12 cellular contexts compared by ENCODE assay signal in the genomic region with DNA sequence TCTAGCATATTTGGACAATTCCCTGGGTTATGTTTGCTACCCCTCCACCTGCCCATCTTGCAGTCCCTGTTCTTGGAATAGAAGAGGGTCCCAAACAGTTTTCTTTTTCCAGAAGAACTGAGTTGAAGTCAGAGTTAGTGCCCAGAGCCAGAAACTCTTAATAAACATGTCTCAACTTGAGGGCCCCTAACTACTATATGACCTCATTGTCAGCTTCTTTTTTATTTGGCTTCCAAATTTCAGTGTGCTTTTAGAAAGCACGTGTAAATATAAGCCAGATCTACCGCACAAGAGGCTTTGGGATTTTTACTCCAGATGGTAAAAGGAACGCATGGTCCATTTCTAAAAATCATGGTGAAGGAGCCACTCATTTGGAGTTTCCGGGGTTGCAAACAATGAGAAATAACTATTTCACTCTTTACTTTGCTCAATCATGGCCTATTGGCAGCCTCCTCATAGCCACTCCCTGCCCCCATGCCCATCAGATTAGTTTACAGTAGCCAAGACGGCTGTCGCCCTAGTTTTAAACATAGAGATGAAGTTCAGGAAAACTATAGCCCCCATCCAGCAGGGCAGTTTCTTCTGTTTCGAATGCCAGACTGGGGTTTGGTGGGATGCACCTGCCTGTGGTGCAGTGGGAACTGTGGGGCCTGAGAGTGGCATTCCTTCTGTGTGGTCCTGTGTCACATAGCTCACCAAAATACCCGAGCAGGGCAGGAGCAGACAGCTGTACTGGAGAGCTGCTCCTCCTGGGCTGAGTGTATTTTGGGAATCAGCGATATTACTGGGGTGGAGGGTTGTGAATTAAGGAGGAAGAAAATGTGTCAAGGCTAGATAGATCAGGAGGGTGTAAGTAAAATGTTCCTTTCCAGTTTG. TPM values are rescaled to one million over a fixed set of nuclear protein-coding genes. Genes with fewer than 3 reads are reported as not detected.
A peak's percentile ranks its signal among the peaks of the same experiment; 100 is the strongest.
DNase-seq lines count a peak whose midpoint lies in the region; ATAC-seq, FAIRE-seq and TF ChIP-seq lines count a peak whose summit lies in the region.
"Had no signal": no experiment of that assay in that cellular context is flagged by ENCODE, and none has a peak within 500 bp of the region (broad histone marks: within the 10 kb centered on the region; RNA-seq: fewer than 3 reads in every experiment).

No MANE protein-coding gene starts in this region.

- H3K23ac ChIP-seq in IMR-90 (ENCODE audit: low read depth, low read length) (no peak overlapping the region), H1 (ENCODE audit: insufficient read length) (no peak overlapping the region)

- peaks cover 15% of the 10 kb centered on the region for H3K4me1 ChIP-seq in CD4-positive, alpha-beta memory T cell (ENCODE audit: insufficient read depth, low read length)
- peaks cover 7% of the 10 kb centered on the region for H3K4me1 ChIP-seq in IMR-90 (ENCODE audit: control insufficient read depth, insufficient read depth, low read length)
- peaks cover 0 to 11% (median 4%) of the 10 kb centered on the region in 4 experiments; a peak in 6 of 7 replicates for H3K4me1 ChIP-seq in H1 (replicated peaks in 1 of 4; ENCODE audit: control insufficient read depth in 3 of 4, insufficient read depth in 4 of 4, low read length in 3 of 4)
- peaks cover 3 to 32% (median 17%) of the 10 kb centered on the region in 6 donors for H3K4me1 ChIP-seq in spleen

- no peak for FAIRE-seq in H1 (lab: Jason Lieb, UNC)

- in situ Hi-C loops in IMR-90 (cut with MboI; ENCODE audit: low sequenced_read_pairs) (no loop called here), ACHN (cut with HindIII; ENCODE audit: low pct_ligation_motif_present, low pct_unique_long_range_greater_than_20kb, low sequenced_read_pairs) (no loop called here)

- H2BK120ac ChIP-seq in IMR-90 (ENCODE audit: low read depth, low read length) = no peak overlapping the region
- H2BK120ac ChIP-seq in H1 (replicated peaks; ENCODE audit: low read depth, low read length) = no peak overlapping the region

- DNase-seq in CD4-positive, alpha-beta memory T cell = no peak
- DNase-seq in IMR-90 (no peak), H1 (ENCODE audit: low read depth in 1 of 2, low spot score in 2 of 2) (no peak), 8988T (no peak), spleen (no peak), ACHN (no peak)
- no peak for DNase-seq in naive thymus-derived CD8-positive, alpha-beta T cell
- DNase-seq: activated CD4-positive, CD25-positive, alpha-beta regulatory T cell treated with anti-CD3 and anti-CD28 coated beads, Interleukin-2, amount 50 U/mL, for 72 hours; GDM1; Karpas-422; NK-92 treated with Interleukin-12 subunit alpha and Interleukin-12 subunit beta, amount 100 ng/mL, for 24 hours had no signal

- no peak overlapping the region for H3K14ac ChIP-seq in IMR-90 (replicated peaks; ENCODE audit: low read depth, low read length)
- no peak overlapping the region for H3K14ac ChIP-seq in H1 (ENCODE audit: insufficient read length)

- POLR2A ChIA-PET in CD4-positive, alpha-beta memory T cell (lab: Charles Lee; ENCODE audit: partially characterized antibody) = no interaction called here
- POLR2A ChIA-PET in IMR-90 (lab: Charles Lee; ENCODE audit: unreplicated experiment) (no interaction called here), H1 (lab: Charles Lee; ENCODE audit: partially characterized antibody) (interaction anchor here (0.7 to 1.7 kb wide), 13 partner anchors 8 to 79 kb away, joined by 3 to 9 read pairs (median 4); no protein-coding TSS in a partner anchor)
- POLR2A ChIA-PET in naive thymus-derived CD8-positive, alpha-beta T cell (lab: Charles Lee) = interaction anchor here (1.2 kb wide), 2 partner anchors 10 to 82 kb away, joined by 3 to 6 read pairs; no protein-coding TSS in a partner anchor

- peaks cover 7% of the 10 kb centered on the region; the same call in 1 of the 2 replicates for H3K9me1 ChIP-seq in IMR-90 (ENCODE audit: insufficient read depth, low read length)

- H4K8ac ChIP-seq in IMR-90 (ENCODE audit: low read depth in 2 of 2, low read length in 2 of 2) (no peak overlapping the region), H1 (ENCODE audit: extremely low read depth, insufficient read depth, low read length) (no peak overlapping the region)

- H2BK15ac ChIP-seq in IMR-90 (ENCODE audit: low read depth, low read length) = no peak overlapping the region
- no peak overlapping the region for H2BK15ac ChIP-seq in H1 (ENCODE audit: low read length)

- H4K5ac ChIP-seq in IMR-90 (ENCODE audit: low read depth, low read length) = no peak overlapping the region
- no peak overlapping the region for H4K5ac ChIP-seq in H1 (ENCODE audit: insufficient read length, low read depth, low read length)

- H3K4me3 ChIP-seq in CD4-positive, alpha-beta memory T cell (ENCODE audit: low read length in 2 of 2) = no peak overlapping the region
- H3K4me3 ChIP-seq in IMR-90 (ENCODE audit: insufficient read depth, low read depth, low read length) (no peak overlapping the region), H1 (ENCODE audit: extremely low read depth in 1 of 4, insufficient read depth in 2 of 4, low read depth in 3 of 4, low read length in 4 of 4) (peak overlapping the region in 1 of 4 experiments; percentile 95; a peak in 3 of 8 replicates), spleen (peak overlapping the region in 2 of 8 donors; percentile 94 to 97)

- H3K9ac ChIP-seq in IMR-90 (ENCODE audit: low read depth, low read length) (no peak overlapping the region), H1 (replicated peaks in 1 of 4; ENCODE audit: extremely low read depth in 1 of 4, low read depth in 3 of 4, low read length in 3 of 4) (no peak overlapping the region)

- H4K20me1 ChIP-seq in IMR-90 (ENCODE audit: insufficient read depth, low read length) = peaks cover 4% of the 10 kb centered on the region; the same call in 1 of the 2 replicates
- no peaks in the 10 kb centered on the region for H4K20me1 ChIP-seq in H1 (replicated peaks in 1 of 2; ENCODE audit: control insufficient read depth in 1 of 2, insufficient read depth in 2 of 2, low read length in 2 of 2)

- H2AFZ ChIP-seq in IMR-90 (replicated peaks; ENCODE audit: low read length, poor library complexity) (no peak overlapping the region), H1 (ENCODE audit: low read length) (no peak overlapping the region)

- no peaks in the 10 kb centered on the region for H3K27me3 ChIP-seq in CD4-positive, alpha-beta memory T cell (ENCODE audit: insufficient read depth, low read length)
- no peaks in the 10 kb centered on the region for H3K27me3 ChIP-seq in IMR-90 (ENCODE audit: control insufficient read depth, insufficient read depth, low read length)
- peaks cover 0 to 16% (median 3%) of the 10 kb centered on the region in 4 experiments; a peak in 4 of 7 replicates for H3K27me3 ChIP-seq in H1 (replicated peaks in 1 of 4; ENCODE audit: control insufficient read depth in 3 of 4, extremely low read depth in 1 of 4, insufficient read depth in 3 of 4, low read length in 3 of 4)
- peaks cover 0 to 21% (median 0%) of the 10 kb centered on the region in 7 donors for H3K27me3 ChIP-seq in spleen (replicated peaks in 1 of 7)

- H3K79me2 ChIP-seq in H1 (ENCODE audit: control insufficient read depth in 1 of 2, insufficient read depth in 2 of 2, low read length in 2 of 2) = no peaks in the 10 kb centered on the region

- ATAC-seq in IMR-90 (ENCODE audit: low read depth) (no peak), HG03378 (IDR thresholded peaks at IDR 0.05; ENCODE audit: unreplicated experiment) (no peak)
- ATAC-seq in naive thymus-derived CD8-positive, alpha-beta T cell = no peak

- peak overlapping the region; percentile 25 to 96 (median 89) for H3K27ac Mint-ChIP-seq in CD4-positive, alpha-beta memory T cell
- peak overlapping the region in 7 of 10 donors; percentile 60 to 97 (median 87) for H3K27ac Mint-ChIP-seq in naive thymus-derived CD8-positive, alpha-beta T cell

- H4K91ac ChIP-seq in IMR-90 (ENCODE audit: insufficient read depth, low read depth, low read length) (no peak overlapping the region), H1 (replicated peaks; ENCODE audit: insufficient read length, low read length) (no peak overlapping the region)

- H3K27me3 Mint-ChIP-seq in CD4-positive, alpha-beta memory T cell = peaks cover 3 to 8% of the 10 kb centered on the region in 2 donors
- H3K27me3 Mint-ChIP-seq in naive thymus-derived CD8-positive, alpha-beta T cell = peaks cover 0 to 8% (median 6%) of the 10 kb centered on the region in 5 donors

- CTCF ChIA-PET in CD4-positive, alpha-beta memory T cell (lab: Charles Lee; ENCODE audit: partially characterized antibody) = interaction anchor here (1.0 to 1.8 kb wide), 3 partner anchors 9 to 10 kb away, joined by 4 to 12 read pairs (median 4); no protein-coding TSS in a partner anchor
- CTCF ChIA-PET in IMR-90 (lab: Yijun Ruan, JAX) (interaction anchor here (0.7 to 1.9 kb wide), 3 partner anchors 10 to 44 kb away, joined by 3 to 6 read pairs (median 4); no protein-coding TSS in a partner anchor), H1 (lab: Charles Lee; ENCODE audit: partially characterized antibody) (interaction anchor here (0.7 to 3.6 kb wide), 15 partner anchors 10 to 154 kb away, joined by 3 to 34 read pairs (median 4); no protein-coding TSS in a partner anchor)

- H3K4me1 Mint-ChIP-seq in CD4-positive, alpha-beta memory T cell = peaks cover 12 to 30% (median 18%) of the 10 kb centered on the region in 4 donors
- peaks cover 17 to 25% (median 20%) of the 10 kb centered on the region in 4 donors for H3K4me1 Mint-ChIP-seq in naive thymus-derived CD8-positive, alpha-beta T cell

- TF ChIP-seq CTCF in IMR-90 (conservative IDR thresholded peaks at IDR 0.05; ENCODE audit: low read depth, low read length) (no peak), H1 (IDR thresholded peaks at IDR 0.05; ENCODE audit: control extremely low read depth in 1 of 3, insufficient read depth in 1 of 3, low read depth in 1 of 3, low read length in 3 of 3) (no peak), spleen (IDR thresholded peaks at IDR 0.05 in 8 of 11, conservative IDR thresholded peaks at IDR 0.05 in 3 of 11) (no peak)

- H2BK5ac ChIP-seq in IMR-90 (ENCODE audit: low read depth, low read length, poor library complexity, severe bottlenecking) = no peak overlapping the region
- no peak overlapping the region for H2BK5ac ChIP-seq in H1 (ENCODE audit: low read depth, low read length)

- no peaks in the 10 kb centered on the region for H3K9me3 ChIP-seq in CD4-positive, alpha-beta memory T cell (ENCODE audit: control insufficient read depth in 1 of 2, low read length in 2 of 2)
- H3K9me3 ChIP-seq in IMR-90 (ENCODE audit: control insufficient read depth, insufficient read depth, low read length) (no peaks in the 10 kb centered on the region), H1 (ENCODE audit: insufficient read depth in 2 of 2, low read depth in 1 of 2, low read length in 1 of 2) (no peaks in the 10 kb centered on the region), spleen (no peaks in the 10 kb centered on the region)

- H2BK20ac ChIP-seq in IMR-90 (ENCODE audit: low read depth, low read length) (no peak overlapping the region; the same call in 1 of the 2 replicates), H1 (ENCODE audit: low read length) (no peak overlapping the region)

- no peak overlapping the region for H3K56ac ChIP-seq in IMR-90 (ENCODE audit: extremely low read depth, insufficient read depth, low read length)
- no peak overlapping the region for H3K56ac ChIP-seq in H1 (replicated peaks; ENCODE audit: insufficient read length, low read depth, low read length)

- H3K4me3 Mint-ChIP-seq in CD4-positive, alpha-beta memory T cell = peak overlapping the region in 7 of 8 donors; percentile 34 to 84 (median 81)
- peak overlapping the region; percentile 80 to 92 (median 88) for H3K4me3 Mint-ChIP-seq in naive thymus-derived CD8-positive, alpha-beta T cell

- H3K27ac ChIP-seq in CD4-positive, alpha-beta memory T cell (ENCODE audit: low read depth, low read length) = no peak overlapping the region
- H3K27ac ChIP-seq in IMR-90 (ENCODE audit: insufficient read depth, low read length) (no peak overlapping the region), H1 (ENCODE audit: low read depth, low read length) (no peak overlapping the region), spleen (no peak overlapping the region)

- H3K79me1 ChIP-seq in IMR-90 (ENCODE audit: low read depth in 1 of 2, low read length in 2 of 2) = peaks cover 5 to 11% of the 10 kb centered on the region in 2 experiments; a peak in 1 of 4 replicates
- H3K79me1 ChIP-seq in H1 (ENCODE audit: low read depth, low read length) = no peaks in the 10 kb centered on the region

- no peaks in the 10 kb centered on the region for H3K36me3 ChIP-seq in CD4-positive, alpha-beta memory T cell (ENCODE audit: insufficient read depth, low read length)
- H3K36me3 ChIP-seq in IMR-90 (ENCODE audit: control insufficient read depth, insufficient read depth, low read length) (no peaks in the 10 kb centered on the region), H1 (ENCODE audit: control insufficient read depth in 2 of 4, insufficient read depth in 4 of 4, low read length in 3 of 4) (no peaks in the 10 kb centered on the region), spleen (no peaks in the 10 kb centered on the region)

- intact Hi-C loops in CD4-positive, alpha-beta memory T cell (cut with micrococcal nuclease) = loop anchor here (5.0 kb wide), 1 partner anchor 60 kb away; a partner anchor contains a TSS
- intact Hi-C loops in IMR-90 (cut with micrococcal nuclease) = no loop called here
- intact Hi-C loops in spleen (cut with DNase I; ENCODE audit: low total_unique reads) = no loop called here

- TF ChIP-seq RAD21 in IMR-90 (IDR thresholded peaks at IDR 0.05; ENCODE audit: low read length) = no peak
- TF ChIP-seq RAD21 in H1 (IDR thresholded peaks at IDR 0.05 in 1 of 2, conservative IDR thresholded peaks at IDR 0.05 in 1 of 2; ENCODE audit: low read depth in 2 of 2, low read length in 2 of 2) = no peak

- H2BK12ac ChIP-seq in H1 (ENCODE audit: low read depth, low read length) = no peak overlapping the region

- no TSS peak for BruUV-seq in IMR-90 (replicated peaks; lab: Mats Ljungman, UMichigan)

- H2AK9ac ChIP-seq in IMR-90 (replicated peaks; ENCODE audit: low read depth, low read length, poor library complexity) = no peak overlapping the region

- H3K4ac ChIP-seq in IMR-90 (ENCODE audit: low read depth, low read length) = peak overlapping the region; percentile 23; the same call in 1 of the 2 replicates
- H3K4ac ChIP-seq in H1 (replicated peaks; ENCODE audit: insufficient read length, low read depth, low read length) = no peak overlapping the region

- no peaks in the 10 kb centered on the region for H3K36me3 Mint-ChIP-seq in CD4-positive, alpha-beta memory T cell
- no peaks in the 10 kb centered on the region for H3K36me3 Mint-ChIP-seq in naive thymus-derived CD8-positive, alpha-beta T cell

- H3K18ac ChIP-seq in IMR-90 (ENCODE audit: low read depth, low read length) (no peak overlapping the region), H1 (ENCODE audit: extremely low read depth, low read length) (no peak overlapping the region)

- H2AK5ac ChIP-seq in IMR-90 (ENCODE audit: low read depth, low read length) (no peak overlapping the region), H1 (ENCODE audit: low read depth, low read length) (no peak overlapping the region; the same call in 1 of the 2 replicates)

- peaks cover 7% of the 10 kb centered on the region for H3K23me2 ChIP-seq in H1 (ENCODE audit: low read depth, low read length)

- no peak for TF ChIP-seq EP300 in H1 (IDR thresholded peaks at IDR 0.05; ENCODE audit: borderline replicate concordance in 1 of 2, low read depth in 2 of 2, low read length in 2 of 2)

- dilution Hi-C loops in IMR-90 (cut with HindIII; ENCODE audit: low sequenced_read_pairs, unreplicated experiment) = no loop called here

- WGBS in IMR-90 (ENCODE audit: extremely low coverage in 2 of 2, insufficient read length in 1 of 2), 2 experiments = 100% methylated on average over 3 of the region's 9 CpGs; no CpG with 5 or more reads in 1 of the 2 experiments
- WGBS in H1 (ENCODE audit: extremely low coverage in 1 of 2, insufficient coverage in 1 of 2, insufficient read length in 1 of 2, insufficient replicate concordance in 2 of 2, low coverage in 1 of 2, low lambda C conversion rate in 2 of 2, missing lambda C conversion rate in 1 of 2), 2 experiments = 85% methylated on average over 9 of the region's 9 CpGs; no CpG with 5 or more reads in 1 of the 2 experiments
- WGBS in spleen, 5 donors = 80 to 96% (median 88%) methylated on average over 9 of the region's 9 CpGs

- H3K4me2 ChIP-seq in IMR-90 (ENCODE audit: low read depth, low read length) = no peak overlapping the region
- H3K4me2 ChIP-seq in H1 (ENCODE audit: insufficient read depth in 1 of 2, low read depth in 2 of 2, low read length in 2 of 2) = peak overlapping the region; percentile 81 to 89; a peak in 2 of 4 replicates

- H3K9me3 Mint-ChIP-seq in CD4-positive, alpha-beta memory T cell = peaks cover 0 to 1% (median 0%) of the 10 kb centered on the region in 8 donors
- H3K9me3 Mint-ChIP-seq in naive thymus-derived CD8-positive, alpha-beta T cell = no peaks in the 10 kb centered on the region

- TF ChIP-seq POLR2A in IMR-90 (IDR thresholded peaks at IDR 0.05; ENCODE audit: low read depth, low read length) (no peak), H1 (IDR thresholded peaks at IDR 0.05; ENCODE audit: control extremely low read depth in 1 of 2, low read depth in 2 of 2, low read length in 2 of 2) (no peak), spleen (IDR thresholded peaks at IDR 0.05) (no peak)

RNA-seq across cellular contexts. Expression of a gene that starts 1.7 kb away (rescaled TPM):
- total RNA-seq in CD4-positive, alpha-beta memory T cell = 1 to 10 TPM; 3.4 to 3.6 TPM
- polyA plus RNA-seq in CD4-positive, alpha-beta memory T cell = 1 to 10 TPM; 1.3 to 2.5 TPM
- total RNA-seq in IMR-90 (2012; rRNA removed) (1.8 and 2.5 TPM in 2 replicates), spleen (10 to 100 TPM in 6 of 7 donors, 1 to 10 TPM in 1; 10.0 to 17.9 (median 11.9) TPM)
- polyA plus RNA-seq in IMR-90 (2012; rRNA removed) (17.3 and 20.3 TPM in 2 replicates), H1 (2011; rRNA removed) (4.9 and 8.9 TPM in 2 replicates), spleen (10 to 100 TPM in 1 of 3 donors, 1 to 10 TPM in 2; 5.2 to 14.0 (median 6.7) TPM)
- polyA plus RNA-seq in IMR-90 (2012; cell fraction: cytosol; rRNA removed) = 12.4 and 18.6 TPM in 2 replicates
- polyA plus RNA-seq in IMR-90 (2012; cell fraction: nucleus; rRNA removed; ENCODE audit: low replicate concordance) = 75.6 and 82.1 TPM in 2 replicates
- total RNA-seq in H1 (2021; fragmentation: NEBNext Ultra II Directional; extraction: Animal tissue kit (Norgen Biotek cat#: 25700)) = 6.6 and 7.5 TPM in 2 replicates
- polyA plus RNA-seq in H1 (2011; cell fraction: cytosol; rRNA removed) = 6.7 TPM
- polyA plus RNA-seq in H1 (2011; cell fraction: nucleus; rRNA removed) = 32.7 TPM
- polyA plus RNA-seq in H1 (2012, experiment 1 of 2) = 7.2 to 11.0 TPM (median 9.3 TPM) in 4 replicates
- polyA plus RNA-seq in H1 (2012, experiment 2 of 2) = 7.4 TPM
- 3.5 TPM for polyA plus RNA-seq in H1 (2013, experiment 1 of 2)
- polyA plus RNA-seq in H1 (2013, experiment 2 of 2) = 3.6 TPM
- polyA minus RNA-seq in H1 (2011; rRNA and poly(A)+ RNA removed) = 2.6 and 4.0 TPM in 2 replicates
- polyA minus RNA-seq in H1 (2011; cell fraction: cytosol; rRNA and poly(A)+ RNA removed) = 4.4 TPM
- 5.1 TPM for polyA minus RNA-seq in H1 (2011; cell fraction: nucleus; rRNA and poly(A)+ RNA removed)
- total RNA-seq in naive thymus-derived CD8-positive, alpha-beta T cell = 1 to 10 TPM; 3.8 to 5.3 TPM
- 1 to 10 TPM; 1.4 to 1.6 (median 1.5) TPM for polyA plus RNA-seq in naive thymus-derived CD8-positive, alpha-beta T cell

Comparison
In these comparisons a context has a peak if more than half of its experiments do, and no peak if none do; other contexts are left out.
1. POLR2A ChIA-PET loops: an anchor here in H1 (0.7 to 1.7 kb wide) and naive thymus-derived CD8-positive, alpha-beta T cell (1.2 kb wide); none called in CD4-positive, alpha-beta memory T cell and IMR-90.